In the genomic region with DNA sequence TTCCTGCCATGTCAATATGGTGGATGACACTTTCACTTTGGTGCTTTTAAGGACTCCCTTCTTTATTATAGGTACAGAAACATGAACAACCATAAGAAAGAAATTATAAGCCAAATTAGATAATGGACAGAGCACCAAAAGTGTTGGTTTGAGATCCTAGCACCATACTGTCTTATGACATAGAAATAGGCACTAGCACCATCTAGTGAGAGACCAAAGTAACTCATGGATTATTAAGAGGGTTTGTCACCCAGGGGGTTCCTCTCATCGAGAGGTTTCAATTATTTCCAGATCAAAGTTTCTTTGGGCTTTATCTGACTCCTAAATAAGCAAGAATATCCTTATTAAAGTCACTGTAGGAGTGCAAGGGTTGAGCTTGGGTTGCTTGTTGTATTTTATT, we compare ENCODE assay signal across 10 cellular contexts.
DNase-seq lines count a peak whose midpoint lies in the region; ATAC-seq, FAIRE-seq and TF ChIP-seq lines count a peak whose summit lies in the region.
"Had no signal": no experiment of that assay in that cellular context is flagged by ENCODE, and none has a peak within 500 bp of the region (broad histone marks: within the 10 kb centered on the region; RNA-seq: fewer than 3 reads in every experiment).

No MANE protein-coding gene starts in this region.

- no peak overlapping the region for H3K4me3 ChIP-seq in SK-N-MC
- H3K4me3 ChIP-seq in keratinocyte (ENCODE audit: control insufficient read depth in 2 of 3, extremely low read depth in 1 of 3, insufficient read depth in 2 of 3, low read depth in 1 of 3, low read length in 3 of 3): no peak overlapping the region

- no peak overlapping the region for H3K4me2 ChIP-seq in keratinocyte (ENCODE audit: control insufficient read depth, extremely low read depth, insufficient read depth, low read depth, low read length)

- no peaks in the 10 kb centered on the region for H3K27me3 ChIP-seq in keratinocyte (ENCODE audit: control insufficient read depth, extremely low read depth, insufficient read depth, low read length)

- H3K4me3 Mint-ChIP-seq in activated T-helper 2 cell treated with anti-CD3 and anti-CD28 coated beads, Interferon-gamma antibody, Interleukin-2, Interleukin-4, amounts not matched to agents 10 μg/mL and 5 μg/mL and 100 μg/mL, durations not matched to agents 14 hours and 24 hours and 36 hours (ENCODE audit: low read depth): no peak overlapping the region
- H3K4me3 Mint-ChIP-seq: natural killer cell; stimulated activated naive CD8-positive, alpha-beta T cell treated with anti-CD3 and anti-CD28 coated beads, Interleukin-15, amount 100 ng/mL, for 72 hours had no signal

- peak in 2 of 3 experiments; percentile 24 to 38 for TF ChIP-seq CTCF in keratinocyte (optimal IDR thresholded peaks at IDR 0.05 in 1 of 3, IDR thresholded peaks at IDR 0.05 in 1 of 3, conservative IDR thresholded peaks at IDR 0.05 in 1 of 3; ENCODE audit: extremely low read depth in 1 of 3, insufficient read depth in 2 of 3, low read length in 3 of 3)

- FAIRE-seq in keratinocyte (lab: Jason Lieb, UNC): peak; percentile 44

- no peaks in the 10 kb centered on the region for H3K9me1 ChIP-seq in keratinocyte (ENCODE audit: control insufficient read depth, extremely low read depth, insufficient read depth, low read length)

- no peaks in the 10 kb centered on the region for H3K27me3 Mint-ChIP-seq in activated T-helper 2 cell treated with anti-CD3 and anti-CD28 coated beads, Interferon-gamma antibody, Interleukin-2, Interleukin-4, amounts not matched to agents 10 μg/mL and 5 μg/mL and 100 μg/mL, durations not matched to agents 14 hours and 24 hours and 36 hours (ENCODE audit: low read depth)
- H3K27me3 Mint-ChIP-seq: stimulated activated naive CD8-positive, alpha-beta T cell treated with anti-CD3 and anti-CD28 coated beads, Interleukin-15, amount 100 ng/mL, for 72 hours had no signal

- ATAC-seq in GM19023 (IDR thresholded peaks at IDR 0.05; ENCODE audit: unreplicated experiment): no peak
- ATAC-seq: natural killer cell; stimulated activated naive CD8-positive, alpha-beta T cell treated with anti-CD3 and anti-CD28 coated beads, Interleukin-15, amount 100 ng/mL, for 72 hours had no signal

- dilution Hi-C loops in keratinocyte (cut with MboI; ENCODE audit: extremely low pct_ligation_motif_present, low sequenced_read_pairs): no loop called here

- H3K36me3 Mint-ChIP-seq in activated T-helper 2 cell treated with anti-CD3 and anti-CD28 coated beads, Interferon-gamma antibody, Interleukin-2, Interleukin-4, amounts not matched to agents 10 μg/mL and 5 μg/mL and 100 μg/mL, durations not matched to agents 14 hours and 24 hours and 36 hours (ENCODE audit: low read depth): no peaks in the 10 kb centered on the region
- H3K36me3 Mint-ChIP-seq: natural killer cell had no signal

- intact Hi-C loops in activated T-helper 2 cell treated with anti-CD3 and anti-CD28 coated beads, Interferon-gamma antibody, Interleukin-2, Interleukin-4, amounts not matched to agents 10 μg/mL and 5 μg/mL and 100 μg/mL, durations not matched to agents 14 hours and 24 hours and 36 hours (cut with micrococcal nuclease): no loop called here

- H3K79me2 ChIP-seq in keratinocyte (ENCODE audit: control insufficient read depth, insufficient read depth, low read length): no peaks in the 10 kb centered on the region

- H3K4me1 ChIP-seq in keratinocyte (ENCODE audit: control insufficient read depth, extremely low read depth, insufficient read depth, low read length): no peaks in the 10 kb centered on the region

- no peaks in the 10 kb centered on the region for H4K20me1 ChIP-seq in keratinocyte (ENCODE audit: control insufficient read depth, extremely low read depth, insufficient read depth, low read length)

- no peak overlapping the region for H3K27ac ChIP-seq in SK-N-MC
- no peak overlapping the region for H3K27ac ChIP-seq in keratinocyte (ENCODE audit: control insufficient read depth, insufficient read depth, low read length)

- no peak overlapping the region for H3K9ac ChIP-seq in SK-N-MC (ENCODE audit: insufficient read length)
- no peak overlapping the region for H3K9ac ChIP-seq in keratinocyte (ENCODE audit: control insufficient read depth, extremely low read depth, insufficient read depth, low read length)

- no peaks in the 10 kb centered on the region for H3K36me3 ChIP-seq in SK-N-MC (ENCODE audit: insufficient read depth, low read length)
- no peaks in the 10 kb centered on the region for H3K36me3 ChIP-seq in keratinocyte (ENCODE audit: control insufficient read depth in 2 of 2, extremely low read depth in 1 of 2, insufficient read depth in 2 of 2, low read length in 2 of 2)

- no peaks in the 10 kb centered on the region for H3K9me3 Mint-ChIP-seq in activated T-helper 2 cell treated with anti-CD3 and anti-CD28 coated beads, Interferon-gamma antibody, Interleukin-2, Interleukin-4, amounts not matched to agents 10 μg/mL and 5 μg/mL and 100 μg/mL, durations not matched to agents 14 hours and 24 hours and 36 hours
- H3K9me3 Mint-ChIP-seq: stimulated activated naive CD8-positive, alpha-beta T cell treated with anti-CD3 and anti-CD28 coated beads, Interleukin-15, amount 100 ng/mL, for 72 hours had no signal

- no peak overlapping the region for H3K27ac Mint-ChIP-seq in activated T-helper 2 cell treated with anti-CD3 and anti-CD28 coated beads, Interferon-gamma antibody, Interleukin-2, Interleukin-4, amounts not matched to agents 10 μg/mL and 5 μg/mL and 100 μg/mL, durations not matched to agents 14 hours and 24 hours and 36 hours
- H3K27ac Mint-ChIP-seq: natural killer cell; stimulated activated naive CD8-positive, alpha-beta T cell treated with anti-CD3 and anti-CD28 coated beads, Interleukin-15, amount 100 ng/mL, for 72 hours had no signal

- H3K4me1 Mint-ChIP-seq in activated T-helper 2 cell treated with anti-CD3 and anti-CD28 coated beads, Interferon-gamma antibody, Interleukin-2, Interleukin-4, amounts not matched to agents 10 μg/mL and 5 μg/mL and 100 μg/mL, durations not matched to agents 14 hours and 24 hours and 36 hours (ENCODE audit: low read depth): no peaks in the 10 kb centered on the region
- H3K4me1 Mint-ChIP-seq: natural killer cell; stimulated activated naive CD8-positive, alpha-beta T cell treated with anti-CD3 and anti-CD28 coated beads, Interleukin-15, amount 100 ng/mL, for 72 hours had no signal

- peak; percentile 7 for DNase-seq in DMS53 treated with DMSO at 0.1 percent for 48 hours (lab: John Stamatoyannopoulos, UW; ENCODE audit: unreplicated experiment)
- peak; percentile 2 for DNase-seq in HuH-7.5 (ENCODE audit: low spot score)
- DNase-seq in SK-N-MC (ENCODE audit: low read depth, low spot score): peak; percentile 8
- DNase-seq in keratinocyte (ENCODE audit: low read depth, low spot score): no peak
- DNase-seq in activated T-helper 2 cell treated with anti-CD3 and anti-CD28 coated beads, Interferon-gamma antibody, Interleukin-2, Interleukin-4, amounts not matched to agents 10 μg/mL and 5 μg/mL and 100 μg/mL, durations not matched to agents 14 hours and 24 hours and 36 hours (ENCODE audit: low spot score): no peak
- no peak for DNase-seq in midbrain (lab: John Stamatoyannopoulos, UW)
- no peak for DNase-seq in globus pallidus (ENCODE audit: low spot score)
- DNase-seq: natural killer cell; stimulated activated naive CD8-positive, alpha-beta T cell treated with anti-CD3 and anti-CD28 coated beads, Interleukin-15, amount 100 ng/mL, for 72 hours had no signal

- H3K9me3 ChIP-seq in SK-N-MC (ENCODE audit: low read depth, low read length): no peaks in the 10 kb centered on the region
- H3K9me3 ChIP-seq in keratinocyte (ENCODE audit: control insufficient read depth, low read depth, low read length): no peaks in the 10 kb centered on the region

- H2AFZ ChIP-seq in keratinocyte (ENCODE audit: control insufficient read depth, low read length): no peak overlapping the region

Comparison
In these comparisons a context has a peak if more than half of its experiments do, and no peak if none do; other contexts are left out.
1. DNase-seq: peak in DMS53 treated with DMSO at 0.1 percent for 48 hours (single experiment), HuH-7.5 (single experiment) and SK-N-MC (single experiment); none in keratinocyte (single experiment), activated T-helper 2 cell treated with anti-CD3 and anti-CD28 coated beads, Interferon-gamma antibody, Interleukin-2, Interleukin-4, amounts not matched to agents 10 μg/mL and 5 μg/mL and 100 μg/mL, durations not matched to agents 14 hours and 24 hours and 36 hours (single experiment), midbrain (single experiment) and globus pallidus (single experiment).